In the genomic region with DNA sequence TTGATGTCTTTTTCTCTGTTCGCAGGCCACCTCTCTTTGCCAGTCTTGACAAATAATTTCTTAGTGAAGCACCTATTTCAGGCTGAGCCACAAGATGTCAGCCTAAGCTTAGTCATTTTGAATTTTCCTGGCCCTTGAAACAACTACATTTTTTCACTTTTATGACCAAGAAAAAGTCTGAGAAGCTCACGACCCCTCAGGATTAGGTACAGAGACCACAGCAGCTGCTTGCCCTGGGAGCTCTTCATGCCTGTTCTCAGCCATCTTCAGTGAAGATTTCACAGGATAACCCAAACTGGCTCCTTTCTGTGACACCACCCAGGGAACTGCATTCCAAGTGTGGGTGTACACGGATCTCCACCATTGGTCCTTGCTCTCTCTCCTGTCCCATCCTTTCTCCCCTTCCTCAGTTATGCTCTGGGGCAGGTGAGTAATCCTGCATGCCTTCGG, we compare ENCODE assay signal across 8 cellular contexts. TPM values are rescaled to one million over a fixed set of nuclear protein-coding genes. Genes with fewer than 3 reads are reported as not detected.
DNase-seq lines count a peak whose midpoint lies in the region; ATAC-seq and TF ChIP-seq lines count a peak whose summit lies in the region.

No MANE protein-coding gene starts in this region.

- 47% methylated on average over 4 of the region's 4 CpGs for WGBS in right cardiac atrium

- no peaks in the 10 kb centered on the region for H3K36me3 Mint-ChIP-seq in activated T-cell treated with anti-CD3 and anti-CD28 coated beads, Interleukin-2, amount 50 U/mL, for 24 hours (ENCODE audit: low read depth)

- peak; percentile 54 for TF ChIP-seq CTCF in BJ (IDR thresholded peaks at IDR 0.05; ENCODE audit: insufficient read depth, low read depth, low read length)

- intact Hi-C loops in right cardiac atrium (cut with DNase I) = loop anchor here in 3 of 4 donors (2.0 to 10.0 kb wide), 3 partner anchors 134 to 136 kb away; no protein-coding TSS in a partner anchor

- H3K9me3 ChIP-seq in right cardiac atrium (ENCODE audit: control insufficient read depth, low read length) = no peaks in the 10 kb centered on the region

- no peak overlapping the region for H3K27ac Mint-ChIP-seq in activated T-cell treated with anti-CD3 and anti-CD28 coated beads, Interleukin-2, amount 50 U/mL, for 24 hours

- H3K4me1 ChIP-seq in right cardiac atrium (ENCODE audit: control insufficient read depth, insufficient read depth, low read length) = no peaks in the 10 kb centered on the region

- H3K4me3 Mint-ChIP-seq in activated T-cell treated with anti-CD3 and anti-CD28 coated beads, Interleukin-2, amount 50 U/mL, for 24 hours = no peak overlapping the region

- H3K36me3 ChIP-seq in BJ (ENCODE audit: control insufficient read depth, insufficient read depth, low read length) = no peaks in the 10 kb centered on the region

- no peak for DNase-seq in BJ (ENCODE audit: low read depth)
- peak; percentile 42 for DNase-seq in SW480 (ENCODE audit: low spot score)
- DNase-seq in right cardiac atrium = no peak
- DNase-seq in stromal cell of bone marrow (ENCODE audit: low read depth) = peak; percentile 38
- no peak for DNase-seq in activated T-cell treated with anti-CD3 and anti-CD28 coated beads, Interleukin-2, amount 50 U/mL, for 24 hours

- POLR2A ChIA-PET in BJ (lab: Charles Lee) = no interaction called here

- ATAC-seq in HG02759 (IDR thresholded peaks at IDR 0.05; ENCODE audit: unreplicated experiment) = peak; percentile 55
- peak; percentile 34 to 45 for ATAC-seq in right cardiac atrium
- no peak for ATAC-seq in GM18873 (IDR thresholded peaks at IDR 0.05; ENCODE audit: low FRiP score, unreplicated experiment)
- ATAC-seq in GM18517 (IDR thresholded peaks at IDR 0.05; ENCODE audit: unreplicated experiment) = no peak

- H3K4me1 Mint-ChIP-seq in activated T-cell treated with anti-CD3 and anti-CD28 coated beads, Interleukin-2, amount 50 U/mL, for 24 hours (ENCODE audit: low read depth) = peaks cover 21% of the 10 kb centered on the region

- CTCF ChIA-PET in BJ (lab: Yijun Ruan, JAX) = interaction anchor here (0.7 to 6.2 kb wide), 10 partner anchors 12 to 145 kb away, joined by 3 to 48 read pairs (median 6); no protein-coding TSS in a partner anchor

- H3K27me3 Mint-ChIP-seq in activated T-cell treated with anti-CD3 and anti-CD28 coated beads, Interleukin-2, amount 50 U/mL, for 24 hours = no peaks in the 10 kb centered on the region

- H3K27me3 ChIP-seq in BJ (ENCODE audit: control insufficient read depth, insufficient read depth, low read length) (peaks cover 2% of the 10 kb centered on the region; the same call in 1 of the 2 replicates), right cardiac atrium (ENCODE audit: control insufficient read depth, insufficient read depth) (no peaks in the 10 kb centered on the region)

- no peak overlapping the region for H3K27ac ChIP-seq in right cardiac atrium (ENCODE audit: low read length)

- no peak overlapping the region for H3K4me3 ChIP-seq in BJ (ENCODE audit: low read depth, low read length)
- H3K4me3 ChIP-seq in right cardiac atrium (ENCODE audit: low read length) = no peak overlapping the region

- H3K9me3 Mint-ChIP-seq in activated T-cell treated with anti-CD3 and anti-CD28 coated beads, Interleukin-2, amount 50 U/mL, for 24 hours = no peaks in the 10 kb centered on the region

RNA-seq across cellular contexts. Expression of a gene that starts 38.4 kb away (rescaled TPM):
- polyA plus RNA-seq in BJ (2011; rRNA removed) = 0.27 and 0.36 TPM in 2 replicates
- 0.71 TPM in 1 of 2 replicates, not detected in the other for polyA minus RNA-seq in BJ (2011; rRNA and poly(A)+ RNA removed)
- total RNA-seq in right cardiac atrium = 10 to 100 TPM in 3 of 4 donors, 1 to 10 TPM in 1; 4.7 to 16.9 (median 14.2) TPM
- 4.2 TPM for polyA plus RNA-seq in right cardiac atrium

Comparison
In these comparisons a context has a peak if more than half of its experiments do, and no peak if none do; other contexts are left out.
1. DNase-seq: peak in SW480 (single experiment) and stromal cell of bone marrow (single experiment); none in BJ (single experiment), right cardiac atrium (0 of 3) and activated T-cell treated with anti-CD3 and anti-CD28 coated beads, Interleukin-2, amount 50 U/mL, for 24 hours (single experiment).
2. ATAC-seq: peak in HG02759 (single experiment) and right cardiac atrium (2 of 2); none in GM18873 (single experiment) and GM18517 (single experiment).